In the genomic region with DNA sequence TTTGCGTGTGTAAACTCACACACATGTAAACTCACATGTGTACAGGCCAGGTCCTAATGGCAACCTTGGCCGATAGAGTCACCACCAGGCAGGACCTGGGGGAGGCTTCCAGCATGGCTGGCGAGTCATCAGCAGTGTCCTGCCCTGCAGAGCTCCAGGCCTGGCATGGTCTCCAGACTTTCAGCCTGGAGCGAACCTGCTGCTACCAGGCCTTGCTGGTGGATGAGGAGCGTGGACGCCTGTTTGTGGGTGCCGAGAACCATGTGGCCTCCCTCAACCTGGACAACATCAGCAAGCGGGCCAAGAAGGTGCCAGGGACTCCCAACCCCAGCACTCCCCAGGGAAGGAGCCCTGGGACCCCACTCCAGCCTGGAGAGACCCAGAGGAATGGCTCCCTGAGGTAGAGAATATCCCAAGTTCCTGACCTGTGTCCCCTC, we compare ENCODE assay signal across 1 cellular context.
TF ChIP-seq lines count a peak whose summit lies in the region.

No MANE protein-coding gene starts in this region.

TF ChIP-seq in HepG2, 621 proteins besides CTCF, POLR2A, EP300 and RAD21 (continued from another document):
- TF ChIP-seq ZNF510 (CRISPR knock-in tag; IDR thresholded peaks at IDR 0.05; ENCODE audit: low read depth) (no peak), MED1 (CRISPR knock-in tag; IDR thresholded peaks at IDR 0.05) (no peak), NR3C1 (CRISPR knock-in tag; IDR thresholded peaks at IDR 0.05) (no peak), ELF1 (CRISPR knock-in tag; IDR thresholded peaks at IDR 0.05) (no peak), ZSCAN20 (CRISPR knock-in tag; IDR thresholded peaks at IDR 0.05; ENCODE audit: borderline replicate concordance) (no peak), ZNF337 (CRISPR knock-in tag; IDR thresholded peaks at IDR 0.05; ENCODE audit: borderline replicate concordance, low read depth) (peak; percentile 60; the same call in 1 of the 2 replicates), SIN3B (IDR thresholded peaks at IDR 0.05; ENCODE audit: low read length) (no peak), PITX1 (CRISPR knock-in tag; IDR thresholded peaks at IDR 0.05) (no peak), CAMTA2 (CRISPR knock-in tag; IDR thresholded peaks at IDR 0.05; ENCODE audit: borderline replicate concordance) (no peak), ZHX1 (CRISPR knock-in tag; IDR thresholded peaks at IDR 0.05; ENCODE audit: low read depth) (no peak), PAF1 (CRISPR knock-in tag; IDR thresholded peaks at IDR 0.05) (no peak), ZNF704 (CRISPR knock-in tag; IDR thresholded peaks at IDR 0.05; ENCODE audit: borderline replicate concordance) (peak; percentile 44; the same call in 1 of the 2 replicates), MXI1 (IDR thresholded peaks at IDR 0.05; ENCODE audit: borderline replicate concordance, low read depth, low read length) (0 out of 3 replicates have a peak, but pooled peaks have one; percentile 4), ZNF558 (CRISPR knock-in tag; IDR thresholded peaks at IDR 0.05; ENCODE audit: borderline replicate concordance) (peak; percentile 61; the same call in 1 of the 2 replicates), ZNF547 (CRISPR knock-in tag; IDR thresholded peaks at IDR 0.05) (no peak), ERF (CRISPR knock-in tag; IDR thresholded peaks at IDR 0.05) (0 out of 2 replicates have a peak, but pooled peaks have one; percentile 3), ATF7 (IDR thresholded peaks at IDR 0.05) (no peak), ATF7 (CRISPR knock-in tag; IDR thresholded peaks at IDR 0.05) (0 out of 2 replicates have a peak, but pooled peaks have one; percentile 13), ZFY (CRISPR knock-in tag; IDR thresholded peaks at IDR 0.05) (no peak; the same call in 1 of the 2 replicates), SMAD9 (CRISPR knock-in tag; IDR thresholded peaks at IDR 0.05) (no peak), MED13 (CRISPR knock-in tag; IDR thresholded peaks at IDR 0.05) (peak; percentile 19; the same call in 1 of the 2 replicates), POLR2G (IDR thresholded peaks at IDR 0.05; ENCODE audit: low read depth, low read length) (0 out of 2 replicates have a peak, but pooled peaks have one; percentile 33), HNRNPLL (IDR thresholded peaks at IDR 0.05; ENCODE audit: low read depth, low read length, poor library complexity, severe bottlenecking) (peak; percentile 20), MTA3 (CRISPR knock-in tag; IDR thresholded peaks at IDR 0.05) (no peak), ZNF564 (CRISPR knock-in tag; IDR thresholded peaks at IDR 0.05) (no peak), ZNF652 (CRISPR knock-in tag; IDR thresholded peaks at IDR 0.05; ENCODE audit: borderline replicate concordance, low read depth) (no peak)
- TF ChIP-seq, protein P1, sequence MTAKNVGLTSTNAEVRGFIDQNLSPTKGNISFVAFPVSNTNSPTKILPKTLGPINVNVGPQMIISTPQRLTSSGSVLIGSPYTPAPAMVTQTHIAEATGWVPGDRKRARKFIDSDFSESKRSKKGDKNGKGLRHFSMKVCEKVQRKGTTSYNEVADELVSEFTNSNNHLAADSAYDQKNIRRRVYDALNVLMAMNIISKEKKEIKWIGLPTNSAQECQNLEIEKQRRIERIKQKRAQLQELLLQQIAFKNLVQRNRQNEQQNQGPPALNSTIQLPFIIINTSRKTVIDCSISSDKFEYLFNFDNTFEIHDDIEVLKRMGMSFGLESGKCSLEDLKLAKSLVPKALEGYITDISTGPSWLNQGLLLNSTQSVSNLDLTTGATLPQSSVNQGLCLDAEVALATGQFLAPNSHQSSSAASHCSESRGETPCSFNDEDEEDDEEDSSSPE (CRISPR knock-in tag; IDR thresholded peaks at IDR 0.05) = no peak
- TF ChIP-seq, protein P2, sequence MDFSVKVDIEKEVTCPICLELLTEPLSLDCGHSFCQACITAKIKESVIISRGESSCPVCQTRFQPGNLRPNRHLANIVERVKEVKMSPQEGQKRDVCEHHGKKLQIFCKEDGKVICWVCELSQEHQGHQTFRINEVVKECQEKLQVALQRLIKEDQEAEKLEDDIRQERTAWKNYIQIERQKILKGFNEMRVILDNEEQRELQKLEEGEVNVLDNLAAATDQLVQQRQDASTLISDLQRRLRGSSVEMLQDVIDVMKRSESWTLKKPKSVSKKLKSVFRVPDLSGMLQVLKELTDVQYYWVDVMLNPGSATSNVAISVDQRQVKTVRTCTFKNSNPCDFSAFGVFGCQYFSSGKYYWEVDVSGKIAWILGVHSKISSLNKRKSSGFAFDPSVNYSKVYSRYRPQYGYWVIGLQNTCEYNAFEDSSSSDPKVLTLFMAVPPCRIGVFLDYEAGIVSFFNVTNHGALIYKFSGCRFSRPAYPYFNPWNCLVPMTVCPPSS (IDR thresholded peaks at IDR 0.05) = no peak
